ENCODE assay signal across 8 cellular contexts in the genomic region with DNA sequence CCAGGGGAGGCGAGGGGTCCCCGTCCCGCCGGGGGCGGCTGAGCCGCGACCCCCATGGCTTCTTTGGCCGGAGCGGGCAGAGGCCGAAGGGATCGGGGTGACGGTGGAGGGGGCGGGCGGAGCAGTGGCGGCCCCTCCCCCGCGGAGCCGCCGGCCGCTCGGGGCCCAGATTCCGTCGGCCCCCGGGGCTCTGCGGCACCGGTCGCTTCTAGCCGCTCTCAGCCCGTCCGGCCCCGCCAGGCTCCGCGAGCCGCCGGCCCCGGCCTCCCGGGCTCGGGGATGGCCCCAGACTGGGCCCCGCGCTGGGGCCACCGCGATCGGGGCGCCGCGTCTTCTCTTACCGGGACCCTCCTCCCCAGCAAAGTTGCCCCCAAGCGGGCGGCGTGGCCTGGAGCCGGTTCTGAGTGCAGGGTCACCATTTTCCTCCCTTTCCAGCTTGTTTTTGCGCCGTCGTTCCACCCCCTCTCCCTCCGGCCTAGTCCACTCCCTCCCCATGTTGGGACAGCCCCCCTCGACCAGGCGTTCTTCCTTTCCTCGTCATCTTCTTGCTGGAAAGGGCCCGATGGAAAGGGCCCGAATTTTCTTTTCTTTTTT. TPM values are rescaled to one million over a fixed set of nuclear protein-coding genes. Genes with fewer than 3 reads are reported as not detected.
DNase-seq lines count a peak whose midpoint lies in the region; ATAC-seq and TF ChIP-seq lines count a peak whose summit lies in the region.

No MANE protein-coding gene starts in this region.

- H3K4me3 ChIP-seq in DOHH2 (ENCODE audit: low read length) (peak overlapping the region; percentile 86), uterus (peak overlapping the region; percentile 67 to 99)

- peak overlapping the region; percentile 100 for H3K4me3 Mint-ChIP-seq in activated T-helper 2 cell treated with anti-CD3 and anti-CD28 coated beads, Interferon-gamma antibody, Interleukin-2, Interleukin-4, amounts not matched to agents 10 μg/mL and 5 μg/mL and 100 μg/mL, durations not matched to agents 14 hours and 24 hours and 36 hours (ENCODE audit: low read depth)
- H3K4me3 Mint-ChIP-seq in natural killer cell: peak overlapping the region; percentile 96

- ATAC-seq in GM21723 (IDR thresholded peaks at IDR 0.05; ENCODE audit: unreplicated experiment): peak; percentile 28
- ATAC-seq in natural killer cell: peak; percentile 24 to 42 (median 38)

- TF ChIP-seq CTCF in DOHH2 (IDR thresholded peaks at IDR 0.05; ENCODE audit: low read depth, low read length, poor library complexity, severe bottlenecking) (no peak), natural killer cell (IDR thresholded peaks at IDR 0.05) (no peak), uterus (IDR thresholded peaks at IDR 0.05) (no peak)

- peaks cover 61% of the 10 kb centered on the region for H3K79me2 ChIP-seq in DOHH2 (ENCODE audit: control insufficient read depth, low read length)

- peak overlapping the region; percentile 97 for H3K27ac Mint-ChIP-seq in activated T-helper 2 cell treated with anti-CD3 and anti-CD28 coated beads, Interferon-gamma antibody, Interleukin-2, Interleukin-4, amounts not matched to agents 10 μg/mL and 5 μg/mL and 100 μg/mL, durations not matched to agents 14 hours and 24 hours and 36 hours
- peak overlapping the region; percentile 93 to 97 for H3K27ac Mint-ChIP-seq in natural killer cell

- peaks cover 31% of the 10 kb centered on the region for H3K36me3 Mint-ChIP-seq in activated T-helper 2 cell treated with anti-CD3 and anti-CD28 coated beads, Interferon-gamma antibody, Interleukin-2, Interleukin-4, amounts not matched to agents 10 μg/mL and 5 μg/mL and 100 μg/mL, durations not matched to agents 14 hours and 24 hours and 36 hours (ENCODE audit: low read depth)
- no peaks in the 10 kb centered on the region for H3K36me3 Mint-ChIP-seq in natural killer cell

- TF ChIP-seq POLR2A in uterus (IDR thresholded peaks at IDR 0.05): peak; percentile 21

- no peaks in the 10 kb centered on the region; the same call in 1 of the 2 replicates for H4K20me1 ChIP-seq in DOHH2 (ENCODE audit: control insufficient read depth, insufficient read depth, low read depth, low read length)

- peaks cover 39% of the 10 kb centered on the region for H3K4me1 ChIP-seq in DOHH2 (ENCODE audit: control insufficient read depth, low read length)
- H3K4me1 ChIP-seq in uterus: peaks cover 5 to 15% of the 10 kb centered on the region in 2 donors

- H3K27me3 ChIP-seq in DOHH2 (ENCODE audit: control insufficient read depth, low read length) (no peaks in the 10 kb centered on the region), uterus (no peaks in the 10 kb centered on the region)

- peak overlapping the region; percentile 84 for H3K4me2 ChIP-seq in DOHH2 (ENCODE audit: low read length)

- peaks cover 20% of the 10 kb centered on the region for H3F3A ChIP-seq in DOHH2 (ENCODE audit: control insufficient read depth, insufficient read depth)

- peaks cover 19% of the 10 kb centered on the region for H3K36me3 ChIP-seq in DOHH2 (ENCODE audit: control insufficient read depth, low read length)
- H3K36me3 ChIP-seq in KOPT-K1 (ENCODE audit: insufficient read depth, low read length): no peaks in the 10 kb centered on the region
- H3K36me3 ChIP-seq in uterus: no peaks in the 10 kb centered on the region

- H3K27me3 Mint-ChIP-seq in activated T-helper 2 cell treated with anti-CD3 and anti-CD28 coated beads, Interferon-gamma antibody, Interleukin-2, Interleukin-4, amounts not matched to agents 10 μg/mL and 5 μg/mL and 100 μg/mL, durations not matched to agents 14 hours and 24 hours and 36 hours (ENCODE audit: low read depth): no peaks in the 10 kb centered on the region
- H3K27me3 Mint-ChIP-seq in natural killer cell (ENCODE audit: low read depth in 2 of 2): no peaks in the 10 kb centered on the region

- no peaks in the 10 kb centered on the region for H3K9me2 ChIP-seq in DOHH2 (replicated peaks; ENCODE audit: control insufficient read depth, low read length)

- peaks cover 37% of the 10 kb centered on the region for H3K4me1 Mint-ChIP-seq in activated T-helper 2 cell treated with anti-CD3 and anti-CD28 coated beads, Interferon-gamma antibody, Interleukin-2, Interleukin-4, amounts not matched to agents 10 μg/mL and 5 μg/mL and 100 μg/mL, durations not matched to agents 14 hours and 24 hours and 36 hours (ENCODE audit: low read depth)
- peaks cover 51% of the 10 kb centered on the region in 2 donors for H3K4me1 Mint-ChIP-seq in natural killer cell

- H3K9me3 ChIP-seq in DOHH2 (ENCODE audit: control insufficient read depth, insufficient read depth, low read length) (no peaks in the 10 kb centered on the region), KOPT-K1 (ENCODE audit: insufficient read depth, low read length, poor library complexity, severe bottlenecking) (no peaks in the 10 kb centered on the region), uterus (no peaks in the 10 kb centered on the region)

- H3K9me3 Mint-ChIP-seq in activated T-helper 2 cell treated with anti-CD3 and anti-CD28 coated beads, Interferon-gamma antibody, Interleukin-2, Interleukin-4, amounts not matched to agents 10 μg/mL and 5 μg/mL and 100 μg/mL, durations not matched to agents 14 hours and 24 hours and 36 hours: no peaks in the 10 kb centered on the region
- H3K9me3 Mint-ChIP-seq in natural killer cell: no peaks in the 10 kb centered on the region

- H3K27ac ChIP-seq in DOHH2 (ENCODE audit: low read depth, low read length) (peak overlapping the region; percentile 28), KOPT-K1 (ENCODE audit: low read depth, low read length, poor library complexity, severe bottlenecking) (peak overlapping the region; percentile 90), uterus (peak overlapping the region; percentile 97 to 100)

- intact Hi-C loops in activated T-helper 2 cell treated with anti-CD3 and anti-CD28 coated beads, Interferon-gamma antibody, Interleukin-2, Interleukin-4, amounts not matched to agents 10 μg/mL and 5 μg/mL and 100 μg/mL, durations not matched to agents 14 hours and 24 hours and 36 hours (cut with micrococcal nuclease): loop anchor here (2.0 to 5.0 kb wide), 2 partner anchors 72 to 186 kb away; a partner anchor contains a TSS
- intact Hi-C loops in natural killer cell (cut with micrococcal nuclease) (loop anchor here (2.0 to 5.0 kb wide), 2 partner anchors 122 to 179 kb away; a partner anchor contains a TSS), uterus (cut with DNase I; ENCODE audit: low total_unique reads) (no loop called here)

- DNase-seq in activated T-helper 2 cell treated with anti-CD3 and anti-CD28 coated beads, Interferon-gamma antibody, Interleukin-2, Interleukin-4, amounts not matched to agents 10 μg/mL and 5 μg/mL and 100 μg/mL, durations not matched to agents 14 hours and 24 hours and 36 hours (ENCODE audit: low spot score): peak; percentile 38
- DNase-seq in fibroblast of the conjunctiva (ENCODE audit: low read depth) (peak; percentile 52), natural killer cell (no peak), uterus (peak; percentile 62 to 69), NCI-H774 (lab: John Stamatoyannopoulos, UW) (no peak)

RNA-seq across cellular contexts. Expression of a gene that starts 0.8 kb away (rescaled TPM):
- 49.2 and 54.0 TPM in 2 replicates for total RNA-seq in activated T-helper 2 cell treated with anti-CD3 and anti-CD28 coated beads, Interferon-gamma antibody, Interleukin-2, Interleukin-4, amounts not matched to agents 10 μg/mL and 5 μg/mL and 100 μg/mL, durations not matched to agents 14 hours and 24 hours and 36 hours
- 10 to 100 TPM; 70.0 to 73.6 (median 70.6) TPM for total RNA-seq in natural killer cell
- 100 to 1,000 TPM in 1 of 4 donors, 10 to 100 TPM in 3; 37.4 to 109 (median 61.7) TPM for total RNA-seq in uterus

Comparison
In these comparisons a context has a peak if more than half of its experiments do, and no peak if none do; other contexts are left out.
1. H3K27ac ChIP-seq: peak in every context shown above with its lines; median percentile 98 in uterus; 90 in KOPT-K1; 28 in DOHH2.
2. DNase-seq: peak in activated T-helper 2 cell treated with anti-CD3 and anti-CD28 coated beads, Interferon-gamma antibody, Interleukin-2, Interleukin-4, amounts not matched to agents 10 μg/mL and 5 μg/mL and 100 μg/mL, durations not matched to agents 14 hours and 24 hours and 36 hours (single experiment), fibroblast of the conjunctiva (single experiment) and uterus (2 of 2); none in natural killer cell (single experiment) and NCI-H774 (single experiment).